ENCODE assay signal across 1 cellular context in genomic region chr13:114230117-114230516, GRCh38.
TF ChIP-seq lines count a peak whose summit lies in the region.

No MANE protein-coding gene starts in this region.

TF ChIP-seq in K562, 482 proteins besides CTCF, POLR2A, EP300 and RAD21:
- TF ChIP-seq SMAD4 (CRISPR knock-in tag; conservative IDR thresholded peaks at IDR 0.05) (no peak), ZNF197 (CRISPR knock-in tag; IDR thresholded peaks at IDR 0.05; ENCODE audit: low read depth) (no peak), ATF3 (IDR thresholded peaks at IDR 0.05) (peak; percentile 86), ATF3 (CRISPR knock-in tag; conservative IDR thresholded peaks at IDR 0.05) (no peak), MEIS2 (IDR thresholded peaks at IDR 0.05; ENCODE audit: partially characterized antibody) (peak; percentile 7), ZNF224 (CRISPR knock-in tag; IDR thresholded peaks at IDR 0.05) (no peak), CEBPG (CRISPR knock-in tag; IDR thresholded peaks at IDR 0.05) (peak; percentile 73), CEBPG (tag; conservative IDR thresholded peaks at IDR 0.05 in 1 of 2, IDR thresholded peaks at IDR 0.05 in 1 of 2) (peak; percentile 51 to 89), EGR1 (conservative IDR thresholded peaks at IDR 0.05) (peak; percentile 60), ATF7 (IDR thresholded peaks at IDR 0.05) (peak; percentile 57; the same call in 1 of the 2 replicates), ZNF75A (CRISPR knock-in tag; IDR thresholded peaks at IDR 0.05) (no peak), HMBOX1 (IDR thresholded peaks at IDR 0.05) (peak; percentile 70), JUND (IDR thresholded peaks at IDR 0.05; ENCODE audit: borderline replicate concordance, low read depth, low read length) (peak; percentile 34; the same call in 1 of the 2 replicates), JUND (tag; IDR thresholded peaks at IDR 0.05; ENCODE audit: borderline replicate concordance, low read depth, low read length) (no peak), CEBPB (tag; IDR thresholded peaks at IDR 0.05) (0 out of 2 replicates have a peak, but pooled peaks have one; percentile 41), EP400 (IDR thresholded peaks at IDR 0.05) (peak; percentile 41; the same call in 1 of the 2 replicates)
TF ChIP-seq in K562: peak in this region for 9.
